In genomic region chr13:28658539-28658795, GRCh38 we compare ENCODE assay signal across 8 cellular contexts. TPM values are rescaled to one million over a fixed set of nuclear protein-coding genes. Genes with fewer than 3 reads are reported as not detected.
DNase-seq lines count a peak whose midpoint lies in the region; ATAC-seq, FAIRE-seq and TF ChIP-seq lines count a peak whose summit lies in the region.

No MANE protein-coding gene starts in this region.

- peaks cover 28% of the 10 kb centered on the region for H3K4me1 ChIP-seq in keratinocyte (ENCODE audit: control insufficient read depth, extremely low read depth, insufficient read depth, low read length)

- dilution Hi-C loops in keratinocyte (cut with MboI; ENCODE audit: extremely low pct_ligation_motif_present, low sequenced_read_pairs), result no loop called here

- no peaks in the 10 kb centered on the region for H3K9me3 ChIP-seq in keratinocyte (ENCODE audit: control insufficient read depth, low read depth, low read length)

- H3K4me3 ChIP-seq in keratinocyte (ENCODE audit: control insufficient read depth in 2 of 3, extremely low read depth in 1 of 3, insufficient read depth in 2 of 3, low read depth in 1 of 3, low read length in 3 of 3), result peak overlapping the region; percentile 76 to 100 (median 90)

- ATAC-seq in HG03378 (IDR thresholded peaks at IDR 0.05; ENCODE audit: unreplicated experiment), result peak; percentile 15

- H3K36me3 Mint-ChIP-seq in activated CD4-positive, alpha-beta T cell treated with anti-CD3 and anti-CD28 coated beads, Interleukin-2, amount 10 ng/mL, durations not matched to agents 7 days and 5 days (ENCODE audit: low read depth), result peaks cover 38% of the 10 kb centered on the region

- CTCF ChIA-PET in activated CD4-positive, alpha-beta T cell treated with anti-CD3 and anti-CD28 coated beads, Interleukin-2, amount 10 ng/mL, durations not matched to agents 7 days and 5 days (lab: Charles Lee), result interaction anchor here (0.7 kb wide), 1 partner anchor 49 kb away, joined by 3 read pairs; no protein-coding TSS in a partner anchor

- peaks cover 60% of the 10 kb centered on the region for H3K4me1 Mint-ChIP-seq in activated CD4-positive, alpha-beta T cell treated with anti-CD3 and anti-CD28 coated beads, Interleukin-2, amount 10 ng/mL, durations not matched to agents 7 days and 5 days

- peak overlapping the region; percentile 92 for H3K4me3 Mint-ChIP-seq in activated CD4-positive, alpha-beta T cell treated with anti-CD3 and anti-CD28 coated beads, Interleukin-2, amount 10 ng/mL, durations not matched to agents 7 days and 5 days

- peak; percentile 10 for DNase-seq in activated CD4-positive, alpha-beta T cell treated with anti-CD3 and anti-CD28 coated beads, Interleukin-2, amount 10 ng/mL, durations not matched to agents 7 days and 5 days
- no peak for DNase-seq in activated CD4-positive, alpha-beta T cell treated with anti-CD3 and anti-CD28 coated beads for 48 hours
- DNase-seq in keratinocyte (ENCODE audit: low read depth, low spot score) (no peak), SHP77 treated with DMSO at 0.1 percent for 48 hours (lab: John Stamatoyannopoulos, UW) (no peak), KG1 (lab: John Stamatoyannopoulos, UW) (no peak)

- H2AFZ ChIP-seq in keratinocyte (ENCODE audit: control insufficient read depth, low read length), result peak overlapping the region; percentile 88

- peaks cover 6% of the 10 kb centered on the region for H4K20me1 ChIP-seq in keratinocyte (ENCODE audit: control insufficient read depth, extremely low read depth, insufficient read depth, low read length)

- no peaks in the 10 kb centered on the region for H3K27me3 ChIP-seq in keratinocyte (ENCODE audit: control insufficient read depth, extremely low read depth, insufficient read depth, low read length)

- peaks cover 5 to 20% of the 10 kb centered on the region in 2 experiments for H3K36me3 ChIP-seq in keratinocyte (ENCODE audit: control insufficient read depth in 2 of 2, extremely low read depth in 1 of 2, insufficient read depth in 2 of 2, low read length in 2 of 2)

- H3K79me2 ChIP-seq in keratinocyte (ENCODE audit: control insufficient read depth, insufficient read depth, low read length), result peaks cover 74% of the 10 kb centered on the region

- 1 to 2% (median 1%) methylated on average over 8 of the region's 8 CpGs for WGBS in adipose tissue, 3 donors

- H3K27ac ChIP-seq in adipose tissue (ENCODE audit: low read depth, low read length) (peak overlapping the region; percentile 32), keratinocyte (ENCODE audit: control insufficient read depth, insufficient read depth, low read length) (peak overlapping the region; percentile 91), temporal lobe (ENCODE audit: low read depth, low read length) (peak overlapping the region; percentile 70)

- H3K9me3 Mint-ChIP-seq in activated CD4-positive, alpha-beta T cell treated with anti-CD3 and anti-CD28 coated beads, Interleukin-2, amount 10 ng/mL, durations not matched to agents 7 days and 5 days, result no peaks in the 10 kb centered on the region

- TF ChIP-seq CTCF in keratinocyte (optimal IDR thresholded peaks at IDR 0.05 in 1 of 3, IDR thresholded peaks at IDR 0.05 in 1 of 3, conservative IDR thresholded peaks at IDR 0.05 in 1 of 3; ENCODE audit: extremely low read depth in 1 of 3, insufficient read depth in 2 of 3, low read length in 3 of 3), result no peak

- H3K27me3 Mint-ChIP-seq in activated CD4-positive, alpha-beta T cell treated with anti-CD3 and anti-CD28 coated beads, Interleukin-2, amount 10 ng/mL, durations not matched to agents 7 days and 5 days, result no peaks in the 10 kb centered on the region

- H3K9me1 ChIP-seq in keratinocyte (ENCODE audit: control insufficient read depth, extremely low read depth, insufficient read depth, low read length), result peaks cover 2% of the 10 kb centered on the region

- FAIRE-seq in keratinocyte (lab: Jason Lieb, UNC), result no peak

- POLR2A ChIA-PET in activated CD4-positive, alpha-beta T cell treated with anti-CD3 and anti-CD28 coated beads, Interleukin-2, amount 10 ng/mL, durations not matched to agents 7 days and 5 days (lab: Charles Lee), result interaction anchor here (0.5 to 0.7 kb wide), 2 partner anchors 334 to 344 kb away, joined by 3 read pairs; no protein-coding TSS in a partner anchor

- peak overlapping the region; percentile 88 for H3K4me2 ChIP-seq in keratinocyte (ENCODE audit: control insufficient read depth, extremely low read depth, insufficient read depth, low read depth, low read length)

- peak overlapping the region; percentile 89 for H3K9ac ChIP-seq in keratinocyte (ENCODE audit: control insufficient read depth, extremely low read depth, insufficient read depth, low read length)

- peak overlapping the region; percentile 97 for H3K27ac Mint-ChIP-seq in activated CD4-positive, alpha-beta T cell treated with anti-CD3 and anti-CD28 coated beads, Interleukin-2, amount 10 ng/mL, durations not matched to agents 7 days and 5 days

RNA-seq across cellular contexts. Expression of gene POMP, which starts 0.5 kb away (rescaled TPM):
- 10 to 100 TPM; 66.7 to 67.8 TPM for total RNA-seq in activated CD4-positive, alpha-beta T cell treated with anti-CD3 and anti-CD28 coated beads, Interleukin-2, amount 10 ng/mL, durations not matched to agents 7 days and 5 days
- polyA plus RNA-seq in adipose tissue (10 to 100 TPM; 28.1 to 96.7 (median 85.3) TPM), keratinocyte (67.6 to 136 TPM (median 98.9 TPM) in 3 replicates)
- polyA plus RNA-seq in keratinocyte (2011; ENCODE audit: low read depth), result 18.6 TPM
- polyA plus RNA-seq in keratinocyte (2011; cell fraction: cytosol; rRNA removed), result 65.9 and 118 TPM in 2 replicates
- 26.0 and 47.9 TPM in 2 replicates for polyA plus RNA-seq in keratinocyte (2011; cell fraction: nucleus; rRNA removed)
- 116 and 188 TPM in 2 replicates for polyA plus RNA-seq in keratinocyte (2012; ENCODE audit: low replicate concordance)
- polyA minus RNA-seq in keratinocyte, result 7.4 to 79.3 TPM (median 28.0 TPM) in 3 replicates
- 50.5 TPM for polyA minus RNA-seq in keratinocyte (2011; cell fraction: cytosol; rRNA and poly(A)+ RNA removed)
- 12.8 and 20.5 TPM in 2 replicates for polyA minus RNA-seq in keratinocyte (2011; cell fraction: nucleus; rRNA and poly(A)+ RNA removed)
- 43.8 TPM for total RNA-seq in temporal lobe

Comparison
In these comparisons a context has a peak if more than half of its experiments do, and no peak if none do; other contexts are left out.
1. H3K27ac ChIP-seq: peak in every context shown above with its lines; median percentile 91 in keratinocyte; 70 in temporal lobe; 32 in adipose tissue.